Comparison of ENCODE assay signal across 1 cellular context in the genomic region with DNA sequence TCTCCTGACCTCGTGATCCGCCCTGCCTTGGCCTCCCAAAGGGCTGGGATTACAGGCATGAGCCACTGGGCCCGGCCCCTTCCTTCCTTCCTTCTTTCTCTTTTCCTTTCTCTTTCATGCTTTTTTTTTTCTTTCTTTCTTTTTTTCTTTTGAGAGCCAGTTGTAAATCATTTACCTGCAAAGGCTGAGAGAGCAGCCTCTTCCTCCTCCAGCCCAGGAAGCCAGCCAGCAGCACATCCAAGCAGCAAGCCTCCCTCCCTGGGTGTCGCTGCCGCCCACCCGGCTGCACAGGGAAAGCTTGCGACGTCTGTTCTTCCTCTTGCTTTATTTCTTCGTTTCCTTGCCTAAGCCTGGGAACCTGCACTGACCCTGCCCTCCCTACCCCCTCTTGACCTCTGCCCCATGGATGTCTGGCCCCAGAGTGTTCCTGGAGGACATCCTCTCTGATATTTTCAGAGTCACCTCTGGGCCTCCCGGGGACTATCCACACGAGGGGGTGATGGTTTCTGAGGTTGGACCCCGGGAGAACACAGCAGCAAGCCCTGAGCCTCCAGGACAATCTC.
TF ChIP-seq lines count a peak whose summit lies in the region.

No MANE protein-coding gene starts in this region.

TF ChIP-seq in GM23338, 12 proteins besides CTCF, POLR2A, EP300 and RAD21 (continued from another document):
- TF ChIP-seq ZNF462 (CRISPR knock-in tag; IDR thresholded peaks at IDR 0.05) = no peak
- no peak for TF ChIP-seq EZH2 (IDR thresholded peaks at IDR 0.05; ENCODE audit: low read depth, unreplicated experiment)
- TF ChIP-seq ZNF114 (CRISPR knock-in tag; IDR thresholded peaks at IDR 0.05) = no peak
